In the genomic region with DNA sequence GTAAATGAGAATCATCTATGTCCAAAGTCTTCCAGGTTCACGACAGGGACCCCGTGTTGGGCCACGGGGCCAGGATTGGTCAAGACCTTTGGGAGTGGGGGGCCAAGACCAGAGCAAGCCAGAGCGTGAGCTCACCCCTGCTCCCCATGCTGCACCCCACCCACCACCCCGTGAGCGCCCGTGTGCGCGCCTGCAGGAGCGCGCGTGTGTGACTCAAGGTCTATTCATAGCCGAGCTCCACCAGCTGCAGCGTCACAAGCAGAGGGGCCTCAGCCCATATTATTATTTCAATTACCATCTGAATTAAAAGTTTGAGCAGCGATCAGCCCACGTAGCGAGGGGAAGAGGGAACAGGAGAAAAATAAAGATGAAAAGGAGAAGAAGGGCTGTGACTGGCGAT, we compare ENCODE assay signal across 16 cellular contexts. TPM values are rescaled to one million over a fixed set of nuclear protein-coding genes. Genes with fewer than 3 reads are reported as not detected.
"Had no signal": no experiment of that assay in that cellular context is flagged by ENCODE, and none has a peak within 500 bp of the region (broad histone marks: within the 10 kb centered on the region; RNA-seq: fewer than 3 reads in every experiment).

No MANE protein-coding gene starts in this region.

- H3K36me3 ChIP-seq: breast epithelium, tibial artery, uterus had no signal

- H3K4me1 ChIP-seq: breast epithelium had no signal

- H3K27ac Mint-ChIP-seq: activated CD4-positive, alpha-beta memory T cell treated with anti-CD3 and anti-CD28 coated beads for 36 hours; activated naive CD4-positive, alpha-beta T cell treated with anti-CD3 and anti-CD28 coated beads, Interleukin-2, amount 50 U/mL, for 72 hours; natural killer cell had no signal

- H3K9me3 ChIP-seq: breast epithelium, mucosa of descending colon, tibial artery, uterus had no signal

- H3K27ac ChIP-seq: breast epithelium, hepatocyte, skin epidermis, tibial artery, uterus had no signal

- ATAC-seq: activated naive CD4-positive, alpha-beta T cell treated with anti-CD3 and anti-CD28 coated beads, Interleukin-2, amount 50 U/mL, for 72 hours; activated T-cell treated with anti-CD3 and anti-CD28 coated beads, Interleukin-2, amount 50 U/mL, for 4 hours; mucosa of descending colon; natural killer cell had no signal

- DNase-seq: activated CD4-positive, alpha-beta memory T cell treated with anti-CD3 and anti-CD28 coated beads for 36 hours; activated CD4-positive, alpha-beta T cell treated with anti-CD3 and anti-CD28 coated beads for 1 hour; activated effector memory CD4-positive, alpha-beta T cell treated with anti-CD3 and anti-CD28 coated beads, Interleukin-2, amount 50 U/mL, for 16 hours; activated T-cell treated with anti-CD3 and anti-CD28 coated beads, Interleukin-2, amount 50 U/mL, for 4 hours; amniotic stem cell; mucosa of descending colon; natural killer cell; T-helper 2 cell; tibial artery; uterus had no signal

- H3K9me3 Mint-ChIP-seq: activated CD4-positive, alpha-beta memory T cell treated with anti-CD3 and anti-CD28 coated beads for 36 hours; activated naive CD4-positive, alpha-beta T cell treated with anti-CD3 and anti-CD28 coated beads, Interleukin-2, amount 50 U/mL, for 72 hours; activated T-cell treated with anti-CD3 and anti-CD28 coated beads, Interleukin-2, amount 50 U/mL, for 4 hours; natural killer cell had no signal

- H3K36me3 Mint-ChIP-seq: activated CD4-positive, alpha-beta memory T cell treated with anti-CD3 and anti-CD28 coated beads for 36 hours; activated naive CD4-positive, alpha-beta T cell treated with anti-CD3 and anti-CD28 coated beads, Interleukin-2, amount 50 U/mL, for 72 hours; natural killer cell had no signal

- H3K4me3 ChIP-seq: breast epithelium, hepatocyte, mucosa of descending colon, skin epidermis, tibial artery, uterus had no signal

- H3K4me3 Mint-ChIP-seq: activated CD4-positive, alpha-beta memory T cell treated with anti-CD3 and anti-CD28 coated beads for 36 hours; activated T-cell treated with anti-CD3 and anti-CD28 coated beads, Interleukin-2, amount 50 U/mL, for 4 hours; natural killer cell had no signal

RNA-seq across cellular contexts. Expression of gene KCNJ4, which starts 5.2 kb away (rescaled TPM):
- total RNA-seq: activated CD4-positive, alpha-beta memory T cell treated with anti-CD3 and anti-CD28 coated beads for 36 hours; activated naive CD4-positive, alpha-beta T cell treated with anti-CD3 and anti-CD28 coated beads, Interleukin-2, amount 50 U/mL, for 72 hours; activated T-cell treated with anti-CD3 and anti-CD28 coated beads, Interleukin-2, amount 50 U/mL, for 4 hours; breast epithelium; endothelial cell of umbilical vein; lung microvascular endothelial cell; mucosa of descending colon; natural killer cell had no signal
- polyA plus RNA-seq: endothelial cell of umbilical vein had no signal
